8 cellular contexts compared by ENCODE assay signal in genomic region chr17:41801374-41802062, GRCh38. TPM values are rescaled to one million over a fixed set of nuclear protein-coding genes. Genes with fewer than 3 reads are reported as not detected.
DNase-seq lines count a peak whose midpoint lies in the region; ATAC-seq and TF ChIP-seq lines count a peak whose summit lies in the region.

No MANE protein-coding gene starts in this region.

- H4K20me1 ChIP-seq in BLaER1 treated with 17β-estradiol and CSF1 and Interleukin-3, amounts not matched to agents 10 nM and 100 nM: no peaks in the 10 kb centered on the region; a peak in 1 of 22 replicates

- peak in 1 of 2 experiments; percentile 59 for DNase-seq in HL-60 (ENCODE audit: low read depth in 1 of 2, low spot score in 1 of 2)
- peak; percentile 45 for DNase-seq in NCI-H82 treated with DMSO at 0.1 percent for 48 hours (lab: John Stamatoyannopoulos, UW; ENCODE audit: unreplicated experiment)
- DNase-seq in activated CD8-positive, alpha-beta memory T cell treated with anti-CD3 and anti-CD28 coated beads, Interleukin-2, amount 50 U/mL, for 1 hour (ENCODE audit: extremely low read depth): peak; percentile 36
- no peak for DNase-seq in epithelial cell of prostate (ENCODE audit: low read depth, low spot score)
- peak; percentile 81 for DNase-seq in mucosa of gallbladder (ENCODE audit: low spot score)
- peak; percentile 46 to 60 for DNase-seq in stimulated activated CD8-positive, alpha-beta memory T cell treated with anti-CD3 and anti-CD28 coated beads, Interleukin-7, amount 100 ng/mL, for 1 hour (ENCODE audit: low read depth in 2 of 2)

- peaks cover 20 to 33% (median 29%) of the 10 kb centered on the region in 10 experiments; a peak in 19 of 20 replicates for H3K4me1 ChIP-seq in BLaER1 treated with 17β-estradiol and CSF1 and Interleukin-3, amounts not matched to agents 10 nM and 100 nM

- H3K27me3 ChIP-seq in BLaER1 treated with 17β-estradiol and CSF1 and Interleukin-3, amounts not matched to agents 10 nM and 100 nM: no peaks in the 10 kb centered on the region
- H3K27me3 ChIP-seq in HL-60 (ENCODE audit: insufficient read depth, poor library complexity, severe bottlenecking): no peaks in the 10 kb centered on the region

- H3K4me3 ChIP-seq in BLaER1 treated with 17β-estradiol and CSF1 and Interleukin-3, amounts not matched to agents 10 nM and 100 nM: no peak overlapping the region
- no peak overlapping the region for H3K4me3 ChIP-seq in HL-60 (replicated peaks; ENCODE audit: insufficient read depth, low read length)

- no peak for ATAC-seq in GM18907 (IDR thresholded peaks at IDR 0.05; ENCODE audit: unreplicated experiment)

- H3K9ac ChIP-seq in BLaER1 treated with 17β-estradiol and CSF1 and Interleukin-3, amounts not matched to agents 10 nM and 100 nM: peak overlapping the region in 3 of 11 experiments; percentile 6 to 26 (median 25); a peak in 2 of 22 replicates

- 0 out of 22 replicates have a peak, but pooled peaks cover 0 to 4% (median 0%) of the 10 kb centered on the region in 11 experiments for H3K36me3 ChIP-seq in BLaER1 treated with 17β-estradiol and CSF1 and Interleukin-3, amounts not matched to agents 10 nM and 100 nM

- 0 out of 22 replicates have a peak overlapping the region, but pooled peaks of 1 of the 11 experiments have one; percentile 21 for H3K27ac ChIP-seq in BLaER1 treated with 17β-estradiol and CSF1 and Interleukin-3, amounts not matched to agents 10 nM and 100 nM
- H3K27ac ChIP-seq in HL-60 (replicated peaks) (no peak overlapping the region), epithelial cell of prostate (peak overlapping the region; percentile 99)

- H3K4me2 ChIP-seq in BLaER1 treated with 17β-estradiol and CSF1 and Interleukin-3, amounts not matched to agents 10 nM and 100 nM: peak overlapping the region; percentile 20 to 69 (median 52); a peak in 19 of 22 replicates

- peak; percentile 92 for TF ChIP-seq CTCF in HL-60 (IDR thresholded peaks at IDR 0.05; ENCODE audit: insufficient read depth, low read length)

- no peaks in the 10 kb centered on the region for H3K9me3 ChIP-seq in BLaER1 treated with 17β-estradiol and CSF1 and Interleukin-3, amounts not matched to agents 10 nM and 100 nM (replicated peaks in 1 of 11)

RNA-seq across cellular contexts. Expression of gene P3H4, which starts 10.2 kb away (rescaled TPM):
- total RNA-seq in mucosa of gallbladder: 24.1 TPM

RNA-seq across cellular contexts. Expression of gene FKBP10, which starts 11.3 kb away (rescaled TPM):
- 59.2 TPM for total RNA-seq in mucosa of gallbladder

RNA-seq across cellular contexts. Expression of gene JUP, which starts 15.0 kb away (rescaled TPM):
- total RNA-seq in mucosa of gallbladder: 201 TPM

RNA-seq across cellular contexts. Expression of gene NT5C3B, which starts 34.5 kb away (rescaled TPM):
- total RNA-seq in mucosa of gallbladder: 39.6 TPM

RNA-seq across cellular contexts. Expression of gene KLHL10, which starts 36.1 kb away (rescaled TPM):
- total RNA-seq in mucosa of gallbladder: 0.29 TPM
